22 cellular contexts compared by ENCODE assay signal in the genomic region with DNA sequence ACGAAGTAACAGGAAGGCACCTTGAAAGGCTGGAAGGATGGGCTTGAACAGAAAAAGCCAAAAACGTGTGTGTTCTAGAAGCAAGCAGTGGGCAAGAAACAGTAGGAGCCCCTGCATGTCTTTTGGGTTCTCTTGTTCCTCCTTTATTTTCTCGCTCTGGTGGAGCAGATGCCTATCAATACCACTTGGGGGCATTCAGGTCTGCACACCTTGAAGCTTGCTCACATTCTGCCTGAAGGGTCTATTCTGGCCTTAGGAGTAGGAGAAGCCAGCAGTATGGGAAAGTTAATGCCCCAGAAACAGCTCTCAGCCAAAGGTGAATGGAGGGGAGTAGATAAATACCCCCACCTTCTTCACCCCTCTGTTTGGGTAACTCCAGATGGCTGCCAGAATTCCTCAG.
DNase-seq lines count a peak whose midpoint lies in the region; ATAC-seq and TF ChIP-seq lines count a peak whose summit lies in the region.
"Had no signal": no experiment of that assay in that cellular context is flagged by ENCODE, and none has a peak within 500 bp of the region (broad histone marks: within the 10 kb centered on the region; RNA-seq: fewer than 3 reads in every experiment).

No MANE protein-coding gene starts in this region.

- H3K4me1 ChIP-seq in iPS DF 6.9 (ENCODE audit: control insufficient read depth, insufficient read depth, low read length) (no peaks in the 10 kb centered on the region), psoas muscle (no peaks in the 10 kb centered on the region), spleen (no peaks in the 10 kb centered on the region)
- H3K4me1 ChIP-seq: A549 had no signal

- H3K4me3 ChIP-seq in H7 (ENCODE audit: insufficient read depth, low read depth, low read length), result no peak overlapping the region
- H3K4me3 ChIP-seq in WERI-Rb-1 (ENCODE audit: low read depth, low read length), result no peak overlapping the region
- no peak overlapping the region for H3K4me3 ChIP-seq in iPS DF 6.9 (ENCODE audit: low read length)
- no peak overlapping the region for H3K4me3 ChIP-seq in psoas muscle
- H3K4me3 ChIP-seq in spleen, result no peak overlapping the region
- H3K4me3 ChIP-seq: A549, GM23248, PC-9 had no signal

- WGBS in iPS DF 6.9 (ENCODE audit: insufficient coverage, insufficient read length), result no CpG with 5 or more reads among the region's 3 CpGs
- 75 to 83% (median 82%) methylated on average over 3 of the region's 3 CpGs for WGBS in psoas muscle, 3 donors
- WGBS in spleen, 5 donors, result 69 to 84% (median 75%) methylated on average over 3 of the region's 3 CpGs

- intact Hi-C loops in psoas muscle (cut with DNase I), result no loop called here
- intact Hi-C loops in spleen (cut with DNase I; ENCODE audit: low total_unique reads), result no loop called here

- no peak for ATAC-seq in psoas muscle
- ATAC-seq: A549 had no signal

- TF ChIP-seq CTCF in WERI-Rb-1 (IDR thresholded peaks at IDR 0.05; ENCODE audit: low read depth, low read length) (peak; percentile 19; the same call in 1 of the 2 replicates), psoas muscle (IDR thresholded peaks at IDR 0.05) (no peak), spleen (IDR thresholded peaks at IDR 0.05 in 8 of 11, conservative IDR thresholded peaks at IDR 0.05 in 3 of 11) (no peak)

- H3K36me3 ChIP-seq in H7 (replicated peaks; ENCODE audit: control insufficient read depth, insufficient read depth, low read length), result no peaks in the 10 kb centered on the region
- H3K36me3 ChIP-seq in WERI-Rb-1, result no peaks in the 10 kb centered on the region
- H3K36me3 ChIP-seq in iPS DF 6.9 (ENCODE audit: control insufficient read depth, insufficient read depth, low read length), result no peaks in the 10 kb centered on the region
- no peaks in the 10 kb centered on the region for H3K36me3 ChIP-seq in psoas muscle (ENCODE audit: insufficient read depth in 1 of 2, low read depth in 1 of 2)
- no peaks in the 10 kb centered on the region for H3K36me3 ChIP-seq in spleen

- no peaks in the 10 kb centered on the region for H3K27me3 ChIP-seq in H7 (ENCODE audit: control insufficient read depth, insufficient read depth, low read length)
- no peaks in the 10 kb centered on the region for H3K27me3 ChIP-seq in WERI-Rb-1 (ENCODE audit: insufficient read depth, low read depth, severe bottlenecking)
- no peaks in the 10 kb centered on the region for H3K27me3 ChIP-seq in iPS DF 6.9 (ENCODE audit: control insufficient read depth, insufficient read depth, low read length)
- H3K27me3 ChIP-seq in psoas muscle (ENCODE audit: insufficient read depth in 3 of 3, low read length in 2 of 3), result no peaks in the 10 kb centered on the region
- H3K27me3 ChIP-seq in spleen (replicated peaks in 1 of 7), result no peaks in the 10 kb centered on the region

- DNase-seq in ELF-1 (ENCODE audit: low read depth, low spot score) (peak; percentile 23), H7 (peak; percentile 13), WERI-Rb-1 (peak; percentile 16), iPS DF 6.9 (ENCODE audit: low read depth, low spot score) (peak; percentile 18), psoas muscle (no peak), spleen (no peak), DMS 273 treated with DMSO at 0.1 percent for 48 hours (lab: John Stamatoyannopoulos, UW) (no peak)
- DNase-seq in effector CD4-positive, alpha-beta T cell, result no peak
- DNase-seq: DMS53, EL, GM23248, NCI-H1417 treated with DMSO at 0.1 percent for 48 hours, NCI-H187, NCI-H2107, NCI-H2227 treated with DMSO at 0.1 percent for 48 hours, NCI-H510A, NCI-H774, PC-9, RPMI8226, SHP77 had no signal

- H3K27ac ChIP-seq in WERI-Rb-1 (no peak overlapping the region), iPS DF 6.9 (ENCODE audit: low read length) (no peak overlapping the region), psoas muscle (no peak overlapping the region), spleen (no peak overlapping the region)
- H3K27ac ChIP-seq: A549, GM23248, KMS-11, PC-9 had no signal

- no peak for TF ChIP-seq POLR2A in spleen (IDR thresholded peaks at IDR 0.05)

- H3K9me3 ChIP-seq in WERI-Rb-1 (ENCODE audit: severe bottlenecking) (no peaks in the 10 kb centered on the region), iPS DF 6.9 (ENCODE audit: control insufficient read depth, insufficient read depth, low read length) (no peaks in the 10 kb centered on the region; the same call in 1 of the 2 replicates), psoas muscle (no peaks in the 10 kb centered on the region), spleen (no peaks in the 10 kb centered on the region)
- H3K9me3 ChIP-seq: A549 had no signal

Comparison
In these comparisons a context has a peak if more than half of its experiments do, and no peak if none do; other contexts are left out.
1. DNase-seq: peak in ELF-1 (single experiment), H7 (single experiment), WERI-Rb-1 (single experiment) and iPS DF 6.9 (single experiment); none in psoas muscle (0 of 2), spleen (single experiment), effector CD4-positive, alpha-beta T cell (single experiment) and DMS 273 treated with DMSO at 0.1 percent for 48 hours (single experiment).